27 cellular contexts compared by ENCODE assay signal in genomic region chrX:141989134-141989533, GRCh38.
DNase-seq lines count a peak whose midpoint lies in the region; ATAC-seq and TF ChIP-seq lines count a peak whose summit lies in the region.
"Had no signal": no experiment of that assay in that cellular context is flagged by ENCODE, and none has a peak within 500 bp of the region (broad histone marks: within the 10 kb centered on the region; RNA-seq: fewer than 3 reads in every experiment).

No MANE protein-coding gene starts in this region.

- H3K27me3 Mint-ChIP-seq in MCF 10A (ENCODE audit: insufficient read depth, unreplicated experiment), result no peaks in the 10 kb centered on the region
- H3K27me3 Mint-ChIP-seq: CD4-positive, CD25-positive, alpha-beta regulatory T cell had no signal

- no peak overlapping the region for H3K4me3 Mint-ChIP-seq in MCF 10A (ENCODE audit: unreplicated experiment)
- H3K4me3 Mint-ChIP-seq: CD4-positive, CD25-positive, alpha-beta regulatory T cell had no signal

- TF ChIP-seq POLR2A in breast epithelium (IDR thresholded peaks at IDR 0.05), result no peak

- H3K27ac Mint-ChIP-seq in MCF 10A (ENCODE audit: low read depth, unreplicated experiment), result no peak overlapping the region
- H3K27ac Mint-ChIP-seq: CD4-positive, CD25-positive, alpha-beta regulatory T cell had no signal

- intact Hi-C loops in MCF 10A (cut with micrococcal nuclease) (no loop called here), breast epithelium (cut with DNase I; ENCODE audit: low total_unique reads) (no loop called here), Right ventricle myocardium inferior (cut with DNase I) (no loop called here)

- H3K27ac ChIP-seq in breast epithelium, result no peak overlapping the region
- H3K27ac ChIP-seq: GM23248, HL-60 had no signal

- no peaks in the 10 kb centered on the region for H3K9me3 ChIP-seq in breast epithelium
- H3K9me3 ChIP-seq: BE2C, Caco-2, HAP-1 had no signal

- H3K36me3 Mint-ChIP-seq in MCF 10A (ENCODE audit: insufficient read depth, unreplicated experiment), result peaks cover 5% of the 10 kb centered on the region
- H3K36me3 Mint-ChIP-seq: CD4-positive, CD25-positive, alpha-beta regulatory T cell had no signal

- H3K4me1 ChIP-seq in breast epithelium, result no peaks in the 10 kb centered on the region
- H3K4me1 ChIP-seq: BE2C, Caco-2 had no signal

- H3K4me3 ChIP-seq in breast epithelium, result no peak overlapping the region
- no peak overlapping the region for H3K4me3 ChIP-seq in cardiac fibroblast (replicated peaks in 1 of 2; ENCODE audit: low read depth in 2 of 2, low read length in 2 of 2)
- H3K4me3 ChIP-seq: GM12878, GM23248, HAP-1 had no signal

- BruUV-seq in MCF 10A (replicated peaks; lab: Mats Ljungman, UMichigan), result no TSS peak

- H3K9me3 Mint-ChIP-seq in MCF 10A (ENCODE audit: unreplicated experiment), result no peaks in the 10 kb centered on the region

- DNase-seq in MCF 10A (ENCODE audit: unreplicated experiment) (peak; percentile 1), breast epithelium (ENCODE audit: low spot score in 2 of 2) (no peak), cardiac fibroblast (ENCODE audit: low read depth in 2 of 2) (peak; percentile 1 to 32), iris pigment epithelial cell (ENCODE audit: low read depth) (peak; percentile 32), NCI-H1436 (lab: John Stamatoyannopoulos, UW) (no peak), SKM-1 treated with dmso at 0.1 percent for 144 hours (lab: John Stamatoyannopoulos, UW; ENCODE audit: unreplicated experiment) (no peak), NCI-H510A (lab: John Stamatoyannopoulos, UW) (no peak), Right ventricle myocardium inferior (ENCODE audit: missing footprints) (no peak)
- DNase-seq: 8988T; BE2C; Caco-2; CD4-positive, CD25-positive, alpha-beta regulatory T cell; GF-D8; GM23248; IMR-90; MM.1S; NCI-H1092; NCI-H146; NCI-H2029 treated with DMSO at 0.1 percent for 48 hours; NCI-H2171 treated with DMSO at 0.1 percent for 48 hours; NCI-H446 treated with DMSO at 0.1 percent for 48 hours; NCI-H748 treated with DMSO at 0.1 percent for 48 hours; NK-92 treated with Interleukin-12 subunit alpha and Interleukin-12 subunit beta, amount 100 ng/mL, for 24 hours; SIG-M5 had no signal

- H3K27me3 ChIP-seq in breast epithelium, result no peaks in the 10 kb centered on the region
- H3K27me3 ChIP-seq: BE2C had no signal

- ATAC-seq in Right ventricle myocardium inferior, result no peak
- ATAC-seq: GM12878 had no signal

- H3K36me3 ChIP-seq in breast epithelium, result no peaks in the 10 kb centered on the region
- H3K36me3 ChIP-seq: BE2C, HAP-1 had no signal

- POLR2A ChIA-PET in MCF 10A (lab: Yijun Ruan, JAX), result no interaction called here

- no peaks in the 10 kb centered on the region for H3K4me1 Mint-ChIP-seq in MCF 10A (ENCODE audit: insufficient read depth, unreplicated experiment)
- H3K4me1 Mint-ChIP-seq: CD4-positive, CD25-positive, alpha-beta regulatory T cell had no signal

- CTCF ChIA-PET in MCF 10A (lab: Yijun Ruan, JAX), result interaction anchor here (1.9 kb wide), 1 partner anchor 1223 kb away, joined by 7 read pairs; no protein-coding TSS in a partner anchor

- no peak for TF ChIP-seq CTCF in MCF 10A (IDR thresholded peaks at IDR 0.05; ENCODE audit: unreplicated experiment)
- no peak for TF ChIP-seq CTCF in breast epithelium (IDR thresholded peaks at IDR 0.05)
- TF ChIP-seq CTCF in cardiac fibroblast (IDR thresholded peaks at IDR 0.05; ENCODE audit: low read depth, low read length), result no peak

Comparison
In these comparisons a context has a peak if more than half of its experiments do, and no peak if none do; other contexts are left out.
1. DNase-seq: peak in MCF 10A (single experiment), cardiac fibroblast (2 of 2) and iris pigment epithelial cell (single experiment); none in breast epithelium (0 of 2), NCI-H1436 (single experiment), SKM-1 treated with dmso at 0.1 percent for 144 hours (single experiment), NCI-H510A (single experiment) and Right ventricle myocardium inferior (single experiment).